Comparison of ENCODE assay signal across 21 cellular contexts in genomic region chr10:11667756-11668155, GRCh38.
"Had no signal": no experiment of that assay in that cellular context is flagged by ENCODE, and none has a peak within 500 bp of the region (broad histone marks: within the 10 kb centered on the region; RNA-seq: fewer than 3 reads in every experiment).

No MANE protein-coding gene starts in this region.

- H3K9me3 ChIP-seq: lower lobe of right lung, right lobe of liver, suprapubic skin, upper lobe of left lung had no signal

- H3K27me3 Mint-ChIP-seq: activated CD8-positive, alpha-beta T cell treated with anti-CD3 and anti-CD28 coated beads for 36 hours had no signal

- H3K9me3 Mint-ChIP-seq: immature natural killer cell, natural killer cell had no signal

- H3K36me3 ChIP-seq: lower lobe of right lung, right lobe of liver, suprapubic skin, upper lobe of left lung had no signal

- H3K4me3 ChIP-seq: dorsolateral prefrontal cortex, lower lobe of right lung, right lobe of liver, suprapubic skin, upper lobe of left lung had no signal

- DNase-seq: activated CD4-positive, alpha-beta T cell treated with anti-CD3 and anti-CD28 coated beads for 36 hours; activated CD8-positive, alpha-beta memory T cell treated with anti-CD3 and anti-CD28 coated beads, Interleukin-2, amount 50 U/mL, for 4 hours; activated CD8-positive, alpha-beta T cell treated with anti-CD3 and anti-CD28 coated beads for 36 hours; activated gamma-delta T cell treated with Interleukin-2 at 50 U/mL for 16 hours; activated naive CD8-positive, alpha-beta T cell treated with anti-CD3 and anti-CD28 coated beads, Interleukin-2, amount 10 ng/mL, durations not matched to agents 7 days and 5 days; activated T-cell treated with anti-CD3 and anti-CD28 coated beads, Interleukin-2, amount 50 U/mL, for 72 hours; aorta; dorsolateral prefrontal cortex; glutamatergic neuron; immature natural killer cell; left cardiac atrium; lower lobe of right lung; natural killer cell; right lobe of liver; stimulated activated CD4-positive, alpha-beta T cell treated with anti-CD3 and anti-CD28 coated beads, Interleukin-1b, Interleukin-23, amount 100 ng/mL, for 48 hours; stimulated activated naive CD4-positive, alpha-beta T cell treated with Interleukin-2 at 50 U/mL for 16 hours; T1000; upper lobe of left lung had no signal

- H3K27ac Mint-ChIP-seq: activated CD4-positive, alpha-beta T cell treated with anti-CD3 and anti-CD28 coated beads for 36 hours; activated CD8-positive, alpha-beta T cell treated with anti-CD3 and anti-CD28 coated beads for 36 hours; activated naive CD8-positive, alpha-beta T cell treated with anti-CD3 and anti-CD28 coated beads, Interleukin-2, amount 10 ng/mL, durations not matched to agents 7 days and 5 days; activated T-cell treated with anti-CD3 and anti-CD28 coated beads, Interleukin-2, amount 50 U/mL, for 72 hours; immature natural killer cell; natural killer cell; progenitor cell of endocrine pancreas had no signal

- H3K36me3 Mint-ChIP-seq: immature natural killer cell, natural killer cell had no signal

- H3K27ac ChIP-seq: lower lobe of right lung, right lobe of liver, suprapubic skin, upper lobe of left lung, VCaP had no signal

- H3K4me1 ChIP-seq: lower lobe of right lung, right lobe of liver, upper lobe of left lung had no signal

- H3K27me3 ChIP-seq: dorsolateral prefrontal cortex, right lobe of liver, suprapubic skin, upper lobe of left lung had no signal

- H3K4me3 Mint-ChIP-seq: activated CD4-positive, alpha-beta T cell treated with anti-CD3 and anti-CD28 coated beads for 36 hours; activated CD8-positive, alpha-beta T cell treated with anti-CD3 and anti-CD28 coated beads for 36 hours; activated naive CD8-positive, alpha-beta T cell treated with anti-CD3 and anti-CD28 coated beads, Interleukin-2, amount 10 ng/mL, durations not matched to agents 7 days and 5 days; activated T-cell treated with anti-CD3 and anti-CD28 coated beads, Interleukin-2, amount 50 U/mL, for 72 hours; immature natural killer cell; natural killer cell had no signal

- ATAC-seq: activated CD4-positive, alpha-beta T cell treated with anti-CD3 and anti-CD28 coated beads for 36 hours; activated CD8-positive, alpha-beta T cell treated with anti-CD3 and anti-CD28 coated beads for 36 hours; activated T-cell treated with anti-CD3 and anti-CD28 coated beads, Interleukin-2, amount 50 U/mL, for 72 hours; left cardiac atrium; lower lobe of right lung; natural killer cell had no signal
